Comparison of ENCODE assay signal across 9 cellular contexts in the genomic region with DNA sequence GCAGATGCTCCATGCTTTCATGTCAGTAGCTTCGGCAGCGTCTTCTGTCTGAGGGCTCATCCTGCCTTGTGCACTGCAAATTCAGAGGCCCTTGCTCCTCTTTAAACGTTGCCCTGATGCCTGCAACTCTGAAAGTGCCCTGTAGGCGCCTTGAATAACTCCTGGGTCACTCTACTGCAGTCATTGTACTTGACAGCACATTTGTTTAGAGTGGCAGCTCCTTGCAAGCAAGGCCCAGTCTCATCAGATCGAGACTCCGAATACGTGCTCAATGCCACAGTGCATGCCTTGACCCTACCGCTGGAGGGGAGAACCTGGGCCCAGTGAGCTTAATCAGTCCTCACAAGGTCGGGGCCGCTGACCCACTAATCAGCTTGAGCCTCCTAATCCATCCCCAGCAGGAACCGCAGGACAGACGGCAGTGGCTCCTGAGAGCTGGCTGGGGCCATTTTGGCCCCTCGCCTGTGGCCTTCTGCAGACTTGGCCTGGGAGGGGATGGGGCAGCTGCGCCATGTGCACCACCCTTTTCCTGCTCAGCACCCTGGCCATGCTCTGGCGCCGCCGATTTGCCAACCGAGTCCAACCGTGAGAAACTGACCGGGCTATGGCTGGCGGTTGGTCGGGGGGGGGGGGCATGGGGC. TPM values are rescaled to one million over a fixed set of nuclear protein-coding genes. Genes with fewer than 3 reads are reported as not detected.
A peak's percentile ranks its signal among the peaks of the same experiment; 100 is the strongest.
DNase-seq lines count a peak whose midpoint lies in the region; ATAC-seq and TF ChIP-seq lines count a peak whose summit lies in the region.
"Had no signal": no experiment of that assay in that cellular context is flagged by ENCODE, and none has a peak within 500 bp of the region (broad histone marks: within the 10 kb centered on the region; RNA-seq: fewer than 3 reads in every experiment).

A gene with protein sequence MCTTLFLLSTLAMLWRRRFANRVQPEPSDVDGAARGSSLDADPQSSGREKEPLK (plus strand): TSS at position 414 of the 641 bp plus-strand sequence. CDS start 98 bp downstream, at position 512.

- no peaks in the 10 kb centered on the region for H3K36me3 Mint-ChIP-seq in activated naive CD8-positive, alpha-beta T cell treated with anti-CD3 and anti-CD28 coated beads, Interleukin-2, amount 50 U/mL, for 24 hours (ENCODE audit: low read depth)

- H3K27me3 ChIP-seq in iPS-15b (ENCODE audit: control insufficient read depth, insufficient read depth, low read length) (peaks cover 33% of the 10 kb centered on the region), spleen (replicated peaks in 1 of 7) (peaks cover 0 to 75% (median 22%) of the 10 kb centered on the region in 7 donors)

- H3K4me3 Mint-ChIP-seq in activated naive CD8-positive, alpha-beta T cell treated with anti-CD3 and anti-CD28 coated beads, Interleukin-2, amount 50 U/mL, for 24 hours: peak within 1 kb of the TSS; percentile 30

- H3K36me3 ChIP-seq in iPS-15b (ENCODE audit: control insufficient read depth, insufficient read depth, low read length) (no peaks in the 10 kb centered on the region), spleen (no peaks in the 10 kb centered on the region)

- TF ChIP-seq POLR2A in spleen (IDR thresholded peaks at IDR 0.05): no peak

- H3K9me3 ChIP-seq in iPS-15b (ENCODE audit: control insufficient read depth, insufficient read depth, low read length): no peaks in the 10 kb centered on the region
- no peaks in the 10 kb centered on the region for H3K9me3 ChIP-seq in spleen

- H3K4me1 Mint-ChIP-seq in activated naive CD8-positive, alpha-beta T cell treated with anti-CD3 and anti-CD28 coated beads, Interleukin-2, amount 50 U/mL, for 24 hours: no peaks in the 10 kb centered on the region

- no peak within 1 kb of the TSS for H3K9ac ChIP-seq in iPS-15b (ENCODE audit: low read depth, low read length)

- H3K4me3 ChIP-seq in iPS-15b (ENCODE audit: low read depth, low read length): peak within 1 kb of the TSS; percentile 50
- peak within 1 kb of the TSS in 4 of 8 donors; percentile 13 to 72 (median 30) for H3K4me3 ChIP-seq in spleen

- ATAC-seq in activated naive CD8-positive, alpha-beta T cell treated with anti-CD3 and anti-CD28 coated beads, Interleukin-2, amount 50 U/mL, for 24 hours: no peak

- no peak within 1 kb of the TSS for H3K27ac Mint-ChIP-seq in activated naive CD8-positive, alpha-beta T cell treated with anti-CD3 and anti-CD28 coated beads, Interleukin-2, amount 50 U/mL, for 24 hours

- intact Hi-C loops in spleen (cut with DNase I; ENCODE audit: low total_unique reads): no loop called here

- H3K27me3 Mint-ChIP-seq in activated naive CD8-positive, alpha-beta T cell treated with anti-CD3 and anti-CD28 coated beads, Interleukin-2, amount 50 U/mL, for 24 hours: peaks cover 30% of the 10 kb centered on the region

- peaks cover 11% of the 10 kb centered on the region for H3K4me1 ChIP-seq in iPS-15b (ENCODE audit: control insufficient read depth, insufficient read depth, low read length)
- peaks cover 11 to 90% (median 58%) of the 10 kb centered on the region in 6 donors for H3K4me1 ChIP-seq in spleen

- WGBS in spleen, 5 donors: 76 to 86% (median 79%) methylated on average over 18 to 22 of the region's 22 CpGs

- TF ChIP-seq CTCF in GM12872 (IDR thresholded peaks at IDR 0.05; ENCODE audit: insufficient read depth, low read depth, low read length): peak; percentile 27; the same call in 1 of the 3 replicates
- TF ChIP-seq CTCF in spleen (IDR thresholded peaks at IDR 0.05 in 8 of 11, conservative IDR thresholded peaks at IDR 0.05 in 3 of 11): no peak

- H3K27ac ChIP-seq in spleen: peak within 1 kb of the TSS in 6 of 8 donors; percentile 43 to 73 (median 62)

- no peaks in the 10 kb centered on the region for H3K9me3 Mint-ChIP-seq in activated naive CD8-positive, alpha-beta T cell treated with anti-CD3 and anti-CD28 coated beads, Interleukin-2, amount 50 U/mL, for 24 hours

- no peak for DNase-seq in activated naive CD8-positive, alpha-beta T cell treated with anti-CD3 and anti-CD28 coated beads, Interleukin-2, amount 50 U/mL, for 24 hours
- DNase-seq in spleen: peak; percentile 74
- no peak for DNase-seq in inferior parietal cortex (ENCODE audit: extremely low spot score)
- DNase-seq in DMS153 (lab: John Stamatoyannopoulos, UW): no peak
- no peak for DNase-seq in HuH-7.5 (ENCODE audit: low spot score)
- no peak for DNase-seq in HK-2 (ENCODE audit: unreplicated experiment)
- DNase-seq: NCI-H526 had no signal

RNA-seq across cellular contexts. Expression of the gene that starts here (rescaled TPM):
- total RNA-seq in spleen: 10 to 100 TPM in 2 of 7 donors, 1 to 10 TPM in 5; 3.5 to 18.8 (median 9.2) TPM
- polyA plus RNA-seq in spleen: 10 to 100 TPM; 28.9 to 54.1 (median 29.6) TPM
